Comparison of ENCODE assay signal across 8 cellular contexts in genomic region chr5:179345429-179346321, GRCh38. TPM values are rescaled to one million over a fixed set of nuclear protein-coding genes. Genes with fewer than 3 reads are reported as not detected.
A peak's percentile ranks its signal among the peaks of the same experiment; 100 is the strongest.
DNase-seq lines count a peak whose midpoint lies in the region; ATAC-seq and TF ChIP-seq lines count a peak whose summit lies in the region.

ADAMTS2 (minus strand) TSS chr5:179345461; CDS start chr5:179345328, 133 bp downstream.

- peaks cover 21% of the 10 kb centered on the region for H3K4me1 ChIP-seq in left ventricle myocardium inferior

- ATAC-seq in Right ventricle myocardium inferior (peak; percentile 58), GM21737 (IDR thresholded peaks at IDR 0.05; ENCODE audit: unreplicated experiment) (no peak)
- ATAC-seq in activated T-helper 17 cell treated with anti-CD3 and anti-CD28 coated beads, Interleukin-2, amount 50 U/mL, for 72 hours (replicated peaks): no peak

- no peaks in the 10 kb centered on the region for H3K9me3 Mint-ChIP-seq in activated T-helper 17 cell treated with anti-CD3 and anti-CD28 coated beads, Interleukin-2, amount 50 U/mL, for 72 hours

- H3K4me3 ChIP-seq in left ventricle myocardium inferior: peak within 1 kb of the TSS; percentile 70

- TF ChIP-seq CTCF in left ventricle myocardium inferior (IDR thresholded peaks at IDR 0.05; ENCODE audit: borderline replicate concordance): no peak

- H3K9me3 ChIP-seq in left ventricle myocardium inferior (replicated peaks): no peaks in the 10 kb centered on the region

- no peaks in the 10 kb centered on the region for H3K36me3 ChIP-seq in left ventricle myocardium inferior

- DNase-seq in Right ventricle myocardium inferior (ENCODE audit: missing footprints): no peak
- no peak for DNase-seq in cardiac septum (ENCODE audit: low spot score)
- DNase-seq in left ventricle myocardium inferior: peak; percentile 73
- peak; percentile 90 for DNase-seq in posterior vena cava (ENCODE audit: low spot score)
- DNase-seq in NCI-H345 (lab: John Stamatoyannopoulos, UW): no peak
- DNase-seq in NCI-H510A treated with DMSO at 0.1 percent for 48 hours (lab: John Stamatoyannopoulos, UW): no peak

- intact Hi-C loops in Right ventricle myocardium inferior (cut with DNase I): no loop called here
- intact Hi-C loops in cardiac septum (cut with DNase I): loop anchor here (2.0 to 10.0 kb wide), 2 partner anchors 149 to 179 kb away; no protein-coding TSS in a partner anchor
- intact Hi-C loops in left ventricle myocardium inferior (cut with micrococcal nuclease): no loop called here
- intact Hi-C loops in posterior vena cava (cut with DNase I): loop anchor here (1.0 to 5.0 kb wide), 2 partner anchors 174 to 178 kb away; no protein-coding TSS in a partner anchor

- H3K27me3 ChIP-seq in left ventricle myocardium inferior (ENCODE audit: low read depth): peaks cover 98% of the 10 kb centered on the region

- peak within 1 kb of the TSS; percentile 54 for H3K27ac ChIP-seq in left ventricle myocardium inferior (replicated peaks)

- no peak within 1 kb of the TSS for H3K27ac Mint-ChIP-seq in activated T-helper 17 cell treated with anti-CD3 and anti-CD28 coated beads, Interleukin-2, amount 50 U/mL, for 72 hours

- peak within 1 kb of the TSS; percentile 35 for H3K4me3 Mint-ChIP-seq in activated T-helper 17 cell treated with anti-CD3 and anti-CD28 coated beads, Interleukin-2, amount 50 U/mL, for 72 hours

- H3K27me3 Mint-ChIP-seq in activated T-helper 17 cell treated with anti-CD3 and anti-CD28 coated beads, Interleukin-2, amount 50 U/mL, for 72 hours: peaks cover 48% of the 10 kb centered on the region

- no peaks in the 10 kb centered on the region for H3K4me1 Mint-ChIP-seq in activated T-helper 17 cell treated with anti-CD3 and anti-CD28 coated beads, Interleukin-2, amount 50 U/mL, for 72 hours

- H3K36me3 Mint-ChIP-seq in activated T-helper 17 cell treated with anti-CD3 and anti-CD28 coated beads, Interleukin-2, amount 50 U/mL, for 72 hours (ENCODE audit: low read depth): no peaks in the 10 kb centered on the region

RNA-seq across cellular contexts. Expression of gene ADAMTS2, which starts in this region (rescaled TPM):
- 3.7 TPM for total RNA-seq in Right ventricle myocardium inferior
- 5.9 TPM for total RNA-seq in cardiac septum
- total RNA-seq in activated T-helper 17 cell treated with anti-CD3 and anti-CD28 coated beads, Interleukin-2, amount 50 U/mL, for 72 hours: not detected
- total RNA-seq in left ventricle myocardium inferior: 4.6 TPM
- 10 to 100 TPM; 27.1 to 62.0 TPM for total RNA-seq in posterior vena cava

Comparison
In these comparisons a context has a peak if more than half of its experiments do, and no peak if none do; other contexts are left out.
1. DNase-seq: peak in left ventricle myocardium inferior (single experiment) and posterior vena cava (single experiment); none in Right ventricle myocardium inferior (single experiment), cardiac septum (single experiment), NCI-H345 (single experiment) and NCI-H510A treated with DMSO at 0.1 percent for 48 hours (single experiment).
2. intact Hi-C loops: an anchor here in cardiac septum (2.0 to 10.0 kb wide) and posterior vena cava (1.0 to 5.0 kb wide); none called in Right ventricle myocardium inferior and left ventricle myocardium inferior.